In genomic region chr15:38154255-38154654, GRCh38 we compare ENCODE assay signal across 7 cellular contexts.
"Had no signal": no experiment of that assay in that cellular context is flagged by ENCODE, and none has a peak within 500 bp of the region (broad histone marks: within the 10 kb centered on the region; RNA-seq: fewer than 3 reads in every experiment).

No MANE protein-coding gene starts in this region.

- H3K9me3 ChIP-seq: HAP-1 had no signal

- H3K4me1 ChIP-seq: HAP-1 had no signal

- H3K4me2 ChIP-seq: GM23338 had no signal

- ATAC-seq: GM23338, HCT116 had no signal

- H2AFZ ChIP-seq: GM23338 had no signal

- DNase-seq: H7, HFFc6, KG1 had no signal

- H3K4me3 ChIP-seq: GM23338, HAP-1 had no signal

- FAIRE-seq: HTR-8/SVneo had no signal

- H3K36me3 ChIP-seq: HAP-1 had no signal
